In genomic region chr3:116046350-116046749, GRCh38 we compare ENCODE assay signal across 14 cellular contexts.
"Had no signal": no experiment of that assay in that cellular context is flagged by ENCODE, and none has a peak within 500 bp of the region (broad histone marks: within the 10 kb centered on the region; RNA-seq: fewer than 3 reads in every experiment).

No MANE protein-coding gene starts in this region.

- DNase-seq: activated CD4-positive, alpha-beta T cell treated with anti-CD3 and anti-CD28 coated beads for 1 hour; activated CD4-positive, alpha-beta T cell treated with anti-CD3 and anti-CD28 coated beads, Interleukin-2, amount 50 U/mL, for 48 hours; activated naive CD4-positive, alpha-beta T cell treated with anti-CD3 and anti-CD28 coated beads, Interleukin-2, amount 10 ng/mL, durations not matched to agents 7 days and 5 days; mucosa of descending colon; naive thymus-derived CD4-positive, alpha-beta T cell; stimulated activated CD4-positive, alpha-beta T cell treated with anti-CD3 and anti-CD28 coated beads, Interleukin-2, amount 100 ng/mL, for 48 hours; stimulated activated naive CD4-positive, alpha-beta T cell; tibial artery; uterus had no signal

- FAIRE-seq: colon, endometrium, keratinocyte had no signal

- H3K27ac ChIP-seq: ascending aorta, right atrium auricular region, tibial artery, uterus had no signal

- H3K27me3 ChIP-seq: ascending aorta, right atrium auricular region, tibial artery, uterus had no signal

- H3K4me1 ChIP-seq: ascending aorta, right atrium auricular region, tibial artery, uterus had no signal

- H3K9me3 ChIP-seq: ascending aorta, mucosa of descending colon, right atrium auricular region, tibial artery, uterus had no signal

- H3K4me3 ChIP-seq: ascending aorta, mucosa of descending colon, right atrium auricular region, tibial artery, uterus had no signal

- H3K36me3 ChIP-seq: ascending aorta, right atrium auricular region, tibial artery, uterus had no signal
